Comparison of ENCODE assay signal across 8 cellular contexts in the genomic region with DNA sequence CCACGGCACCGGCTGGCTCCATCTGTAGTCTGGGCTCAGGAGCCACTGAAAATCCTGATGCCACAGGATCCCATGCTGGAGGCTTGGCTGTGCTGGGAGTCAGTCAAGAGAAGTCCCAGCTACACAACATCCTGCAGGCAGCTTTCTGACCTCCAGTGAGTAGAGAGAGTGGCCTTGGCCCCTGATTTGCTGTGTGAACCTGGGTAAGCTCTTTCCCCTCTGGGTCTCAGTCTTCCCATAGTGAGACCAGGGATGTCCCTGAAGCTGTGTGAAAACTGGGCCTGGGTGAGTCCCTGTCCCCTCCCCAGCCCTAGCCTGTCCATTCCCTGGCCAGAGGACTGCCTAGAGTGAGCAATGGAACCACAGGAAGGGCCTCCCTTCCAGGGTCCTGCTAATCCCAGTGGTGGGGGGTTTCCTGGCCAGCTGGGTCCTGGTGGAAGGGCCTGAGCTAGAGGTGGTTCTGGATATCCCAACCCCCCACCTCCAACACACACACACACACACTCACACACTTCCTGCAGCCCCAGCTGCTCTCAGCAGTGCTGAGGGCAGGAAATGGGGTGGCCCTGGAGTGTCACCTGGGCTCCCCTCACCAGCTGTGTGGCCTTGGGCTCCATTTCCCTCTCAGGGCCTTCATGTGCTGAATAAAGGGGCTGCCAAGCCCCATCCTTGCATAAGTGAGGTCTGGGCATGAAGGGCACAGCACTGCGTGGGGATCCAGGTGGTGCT. TPM values are rescaled to one million over a fixed set of nuclear protein-coding genes. Genes with fewer than 3 reads are reported as not detected.
DNase-seq lines count a peak whose midpoint lies in the region; ATAC-seq and TF ChIP-seq lines count a peak whose summit lies in the region.
"Not testable (repeated sequence)": the region's sequence is repeated elsewhere in the genome, so short reads cannot be mapped to it uniquely, and the experiment has no call there.

No MANE protein-coding gene starts in this region.

- peak overlapping the region; percentile 40 for H3K27ac Mint-ChIP-seq in activated T-cell treated with anti-CD3 and anti-CD28 coated beads, Interleukin-2, amount 50 U/mL, for 24 hours
- H3K27ac Mint-ChIP-seq in endodermal cell = not testable (repeated sequence)

- H3K4me3 Mint-ChIP-seq in activated T-cell treated with anti-CD3 and anti-CD28 coated beads, Interleukin-2, amount 50 U/mL, for 24 hours; endodermal cell: not testable (repeated sequence)

- not testable (repeated sequence) for H3K27me3 Mint-ChIP-seq in activated T-cell treated with anti-CD3 and anti-CD28 coated beads, Interleukin-2, amount 50 U/mL, for 24 hours; endodermal cell (ENCODE audit: insufficient read depth)

- H3K36me3 Mint-ChIP-seq in activated T-cell treated with anti-CD3 and anti-CD28 coated beads, Interleukin-2, amount 50 U/mL, for 24 hours (ENCODE audit: low read depth); endodermal cell (ENCODE audit: low read depth): not testable (repeated sequence)

- ATAC-seq in GM18909 (IDR thresholded peaks at IDR 0.05; ENCODE audit: poor library complexity, unreplicated experiment) = peak; percentile 79
- ATAC-seq in GM21528 (IDR thresholded peaks at IDR 0.05; ENCODE audit: low FRiP score, unreplicated experiment) = peak; percentile 68
- ATAC-seq in HG02981 (IDR thresholded peaks at IDR 0.05; ENCODE audit: unreplicated experiment) = peak; percentile 65
- ATAC-seq in HG03571 (IDR thresholded peaks at IDR 0.05; ENCODE audit: unreplicated experiment) = peak; percentile 54

- not testable (repeated sequence) for DNase-seq in activated T-cell treated with anti-CD3 and anti-CD28 coated beads, Interleukin-2, amount 50 U/mL, for 24 hours
- DNase-seq in endodermal cell (peak; percentile 16), spleen (peak; percentile 46)

- TF ChIP-seq CTCF in endodermal cell (conservative IDR thresholded peaks at IDR 0.05); spleen (IDR thresholded peaks at IDR 0.05 in 8 of 11, conservative IDR thresholded peaks at IDR 0.05 in 3 of 11): not testable (repeated sequence)

- H3K9me3 ChIP-seq in BLaER1; endodermal cell (ENCODE audit: control insufficient read depth, low read length); spleen: not testable (repeated sequence)

- peak overlapping the region; percentile 71 for H3K4me2 ChIP-seq in BLaER1

- not testable (repeated sequence) for H3K4me3 ChIP-seq in BLaER1; endodermal cell (ENCODE audit: low read length); spleen

- WGBS in endodermal cell (ENCODE audit: insufficient coverage in 1 of 2, insufficient read length in 1 of 2), 2 experiments = 93% methylated on average over 2 of the region's 3 CpGs; no CpG with 5 or more reads in 1 of the 2 experiments
- WGBS in spleen, 5 donors = 63 to 83% (median 73%) methylated on average over 1 to 3 of the region's 3 CpGs; no CpG with 5 or more reads in 2 of the 5 donors

- H3K4me1 ChIP-seq in BLaER1 = peaks cover 47% of the 10 kb centered on the region
- not testable (repeated sequence) for H3K4me1 ChIP-seq in endodermal cell (ENCODE audit: control insufficient read depth, insufficient read depth, low read length)
- peaks cover 0 to 17% (median 0%) of the 10 kb centered on the region in 6 donors for H3K4me1 ChIP-seq in spleen

- not testable (repeated sequence) for H3K9ac ChIP-seq in BLaER1; endodermal cell (ENCODE audit: extremely low read depth, low read length, poor library complexity, severe bottlenecking)

- H3K27me3 ChIP-seq in BLaER1; endodermal cell (ENCODE audit: control insufficient read depth, insufficient read depth, low read length, poor library complexity, severe bottlenecking); spleen (replicated peaks in 1 of 7): not testable (repeated sequence)

- H3K9me3 Mint-ChIP-seq in activated T-cell treated with anti-CD3 and anti-CD28 coated beads, Interleukin-2, amount 50 U/mL, for 24 hours; endodermal cell: not testable (repeated sequence)

- H3K27ac ChIP-seq in BLaER1 (peak overlapping the region; percentile 82), spleen (peak overlapping the region in 3 of 8 donors; percentile 59 to 63 (median 62))
- H3K27ac ChIP-seq in endodermal cell (ENCODE audit: low read depth, low read length) = not testable (repeated sequence)

- not testable (repeated sequence) for H4K20me1 ChIP-seq in BLaER1

- not testable (repeated sequence) for H3K36me3 ChIP-seq in BLaER1; endodermal cell (ENCODE audit: control insufficient read depth, insufficient read depth, low read length); spleen

- intact Hi-C loops in spleen (cut with DNase I; ENCODE audit: low total_unique reads) = not testable (repeated sequence)

- not testable (repeated sequence) for H3K4me1 Mint-ChIP-seq in activated T-cell treated with anti-CD3 and anti-CD28 coated beads, Interleukin-2, amount 50 U/mL, for 24 hours (ENCODE audit: low read depth); endodermal cell

- not testable (repeated sequence) for TF ChIP-seq POLR2A in spleen (IDR thresholded peaks at IDR 0.05)

RNA-seq across cellular contexts. Expression of gene GOLGA6L10, which starts 17.5 kb away (rescaled TPM):
- 1 to 10 TPM; 4.1 to 6.5 TPM for total RNA-seq in endodermal cell
- 5.9 TPM for polyA plus RNA-seq in endodermal cell (2013, experiment 1 of 2)
- 6.5 TPM for polyA plus RNA-seq in endodermal cell (2013, experiment 2 of 2)
- total RNA-seq in spleen = 1 to 10 TPM in 6 of 7 donors, under 1 TPM in 1; 0.98 to 2.3 (median 1.5) TPM
- polyA plus RNA-seq in spleen = 1 to 10 TPM in 2 of 3 donors, under 1 TPM in 1; 0.85 to 1.7 (median 1.1) TPM
